ENCODE assay signal across 9 cellular contexts in genomic region chr4:186204103-186204559, GRCh38. TPM values are rescaled to one million over a fixed set of nuclear protein-coding genes. Genes with fewer than 3 reads are reported as not detected.
DNase-seq lines count a peak whose midpoint lies in the region; ATAC-seq, FAIRE-seq and TF ChIP-seq lines count a peak whose summit lies in the region.
"Had no signal": no experiment of that assay in that cellular context is flagged by ENCODE, and none has a peak within 500 bp of the region (broad histone marks: within the 10 kb centered on the region; RNA-seq: fewer than 3 reads in every experiment).

No MANE protein-coding gene starts in this region.

- no peak overlapping the region for H3K4me2 ChIP-seq in HepG2 (ENCODE audit: low read depth, low read length)

- 96% methylated on average over 45 of the region's 45 CpGs for WGBS in HepG2 (ENCODE audit: low lambda C conversion rate)

- H3K36me3 ChIP-seq in BJ (ENCODE audit: control insufficient read depth, insufficient read depth, low read length) (no peaks in the 10 kb centered on the region), HepG2 (replicated peaks in 1 of 2; ENCODE audit: control insufficient read depth in 1 of 2, insufficient read depth in 2 of 2, low read length in 2 of 2) (no peaks in the 10 kb centered on the region)

- intact Hi-C loops in HepG2 (cut with micrococcal nuclease; ENCODE audit: unreplicated experiment), result loop anchor here (5.0 kb wide), 1 partner anchor 137 kb away; the partner anchor contains the start of gene TLR3

- H3K27ac ChIP-seq in VCaP (peak overlapping the region; percentile 85), HepG2 (ENCODE audit: extremely low read length, insufficient read depth, low read length) (no peak overlapping the region)

- TF ChIP-seq CTCF in BJ (IDR thresholded peaks at IDR 0.05; ENCODE audit: insufficient read depth, low read depth, low read length) (no peak), HFF-Myc (IDR thresholded peaks at IDR 0.05; ENCODE audit: low read depth, low read length, missing control alignments) (no peak), VCaP (conservative IDR thresholded peaks at IDR 0.05) (no peak), HepG2 (CRISPR knock-in tag; IDR thresholded peaks at IDR 0.05) (no peak)

- no TSS peak for BruUV-seq in HepG2 (replicated peaks; lab: Mats Ljungman, UMichigan)

- no peak overlapping the region for H3K9ac ChIP-seq in HepG2 (ENCODE audit: insufficient read depth, low read depth, low read length)

- H2AFZ ChIP-seq in HepG2 (ENCODE audit: low read length), result no peak overlapping the region

- in situ Hi-C loops in HepG2 (cut with HindIII; ENCODE audit: extremely low pct_ligation_motif_present, low pct_unique_long_range_greater_than_20kb), result no loop called here

- H3K4me1 ChIP-seq in HepG2 (ENCODE audit: insufficient read depth, low read length), result 0 out of 2 replicates have a peak, but pooled peaks cover 5% of the 10 kb centered on the region

- H3K4me3 ChIP-seq in BJ (ENCODE audit: low read depth, low read length) (peak overlapping the region; percentile 22; the same call in 1 of the 2 replicates), HFF-Myc (replicated peaks; ENCODE audit: low read depth, low read length) (peak overlapping the region; percentile 41), HepG2 (replicated peaks in 1 of 3; ENCODE audit: insufficient read depth in 1 of 3, low read depth in 2 of 3, low read length in 3 of 3) (no peak overlapping the region)

- no peak for FAIRE-seq in HepG2 (lab: Jason Lieb, UNC)
- FAIRE-seq: GM18507 had no signal

- TF ChIP-seq RAD21 in HepG2 (CRISPR knock-in tag; IDR thresholded peaks at IDR 0.05), result no peak

- H3K27me3 ChIP-seq in BJ (ENCODE audit: control insufficient read depth, insufficient read depth, low read length), result no peaks in the 10 kb centered on the region
- H3K27me3 ChIP-seq in HepG2 (ENCODE audit: control insufficient read depth in 1 of 2, insufficient read depth in 2 of 2, low read length in 2 of 2), result no peaks in the 10 kb centered on the region

- no peak for DNase-seq in BJ (ENCODE audit: low read depth)
- DNase-seq in HFF-Myc (ENCODE audit: extremely low read depth, low read depth), result no peak
- DNase-seq in HepG2 (ENCODE audit: low spot score), result no peak
- DNase-seq in COR-L47 (lab: John Stamatoyannopoulos, UW), result no peak

- POLR2A ChIA-PET in BJ (lab: Charles Lee), result interaction anchor here (0.7 kb wide), 1 partner anchor 473 kb away, joined by 7 read pairs; no protein-coding TSS in a partner anchor
- POLR2A ChIA-PET in HepG2 (lab: Yijun Ruan, JAX), result interaction anchor here (1.1 kb wide), 1 partner anchor 61 kb away, joined by 3 read pairs; no protein-coding TSS in a partner anchor

- H4K20me1 ChIP-seq in HepG2 (ENCODE audit: insufficient read depth, low read length), result no peaks in the 10 kb centered on the region

- TF ChIP-seq POLR2A in HepG2 (IDR thresholded peaks at IDR 0.05; ENCODE audit: insufficient read depth in 1 of 2, low read depth in 2 of 2, low read length in 2 of 2), result no peak

- TF ChIP-seq EP300 in HepG2 (IDR thresholded peaks at IDR 0.05; ENCODE audit: low read depth in 2 of 2, low read length in 2 of 2), result no peak
- no peak for TF ChIP-seq EP300 in HepG2 (CRISPR knock-in tag; IDR thresholded peaks at IDR 0.05; ENCODE audit: borderline replicate concordance)

- ATAC-seq in HepG2, result no peak
- ATAC-seq in GM21737 (IDR thresholded peaks at IDR 0.05; ENCODE audit: unreplicated experiment), result no peak
- ATAC-seq in GM21367 (IDR thresholded peaks at IDR 0.05; ENCODE audit: unreplicated experiment), result no peak
- ATAC-seq in GM19455 (IDR thresholded peaks at IDR 0.05; ENCODE audit: unreplicated experiment), result no peak

- CTCF ChIA-PET in BJ (lab: Yijun Ruan, JAX) (no interaction called here), HepG2 (lab: Yijun Ruan, JAX; ENCODE audit: low intra/inter-chr PET ratio, low total read pairs) (no interaction called here)

- no peaks in the 10 kb centered on the region for H3K79me2 ChIP-seq in HepG2 (ENCODE audit: insufficient read depth, low read length)

- peaks cover 5% of the 10 kb centered on the region; the same call in 1 of the 2 replicates for H3K9me3 ChIP-seq in HepG2 (ENCODE audit: low read length)

TF ChIP-seq in HepG2, 621 proteins besides CTCF, POLR2A, EP300 and RAD21:
- TF ChIP-seq, protein P1, sequence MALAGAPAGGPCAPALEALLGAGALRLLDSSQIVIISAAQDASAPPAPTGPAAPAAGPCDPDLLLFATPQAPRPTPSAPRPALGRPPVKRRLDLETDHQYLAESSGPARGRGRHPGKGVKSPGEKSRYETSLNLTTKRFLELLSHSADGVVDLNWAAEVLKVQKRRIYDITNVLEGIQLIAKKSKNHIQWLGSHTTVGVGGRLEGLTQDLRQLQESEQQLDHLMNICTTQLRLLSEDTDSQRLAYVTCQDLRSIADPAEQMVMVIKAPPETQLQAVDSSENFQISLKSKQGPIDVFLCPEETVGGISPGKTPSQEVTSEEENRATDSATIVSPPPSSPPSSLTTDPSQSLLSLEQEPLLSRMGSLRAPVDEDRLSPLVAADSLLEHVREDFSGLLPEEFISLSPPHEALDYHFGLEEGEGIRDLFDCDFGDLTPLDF (CRISPR knock-in tag; IDR thresholded peaks at IDR 0.05), result no peak
- TF ChIP-seq HNRNPLL (IDR thresholded peaks at IDR 0.05; ENCODE audit: low read depth, low read length, poor library complexity, severe bottlenecking), result peak; percentile 58

RNA-seq across cellular contexts. Expression of gene CYP4V2, which starts 12.8 kb away (rescaled TPM):
- polyA plus RNA-seq in BJ (2011; rRNA removed) (4.2 and 6.3 TPM in 2 replicates), HepG2 (2011; rRNA removed) (4.7 and 6.2 TPM in 2 replicates)
- 1.8 and 3.5 TPM in 2 replicates for polyA minus RNA-seq in BJ (2011; rRNA and poly(A)+ RNA removed)
- total RNA-seq in HepG2 (2016; rRNA removed; fragmentation: Illumina TruSeq; extraction: Trizol), result 2.1 and 7.2 TPM in 2 replicates
- total RNA-seq in HepG2 (2016; cell fraction: cytosol; rRNA removed; fragmentation: Illumina TruSeq; extraction: Trizol; ENCODE audit: low read depth), result 1.5 and 2.2 TPM in 2 replicates
- 3.0 and 6.9 TPM in 2 replicates for total RNA-seq in HepG2 (2016; cell fraction: insoluble cytoplasmic fraction; rRNA removed; fragmentation: Illumina TruSeq; extraction: Trizol)
- total RNA-seq in HepG2 (2016; cell fraction: membrane; rRNA removed; fragmentation: Illumina TruSeq; extraction: Trizol), result 2.9 and 3.1 TPM in 2 replicates
- 14.3 and 14.6 TPM in 2 replicates for total RNA-seq in HepG2 (2016; cell fraction: nucleus; rRNA removed; fragmentation: Illumina TruSeq; extraction: Trizol)
- 2.1 and 3.2 TPM in 2 replicates for polyA plus RNA-seq in HepG2 (2011; cell fraction: cytosol; rRNA removed)
- polyA plus RNA-seq in HepG2 (2011; cell fraction: nucleus; rRNA removed), result 16.5 and 24.0 TPM in 2 replicates
- 6.6 and 6.7 TPM in 2 replicates for polyA plus RNA-seq in HepG2 (2012)
- 1.9 and 2.1 TPM in 2 replicates for polyA plus RNA-seq in HepG2 (2016; cell fraction: cytosol; fragmentation: Illumina TruSeq; extraction: Trizol; ENCODE audit: low read depth)
- polyA plus RNA-seq in HepG2 (2016; cell fraction: insoluble cytoplasmic fraction; fragmentation: Illumina TruSeq; extraction: Trizol; ENCODE audit: low read depth), result 2.6 and 2.9 TPM in 2 replicates
- polyA plus RNA-seq in HepG2 (2016; cell fraction: membrane; fragmentation: Illumina TruSeq; extraction: Trizol; ENCODE audit: low read depth), result 2.3 and 2.6 TPM in 2 replicates
- polyA plus RNA-seq in HepG2 (2016; cell fraction: nucleus; fragmentation: Illumina TruSeq; extraction: Trizol; ENCODE audit: insufficient read depth, low read depth), result 40.3 and 41.1 TPM in 2 replicates
- 0.82 and 1.7 TPM in 2 replicates for polyA minus RNA-seq in HepG2 (2011; rRNA and poly(A)+ RNA removed; ENCODE audit: low replicate concordance)
- polyA minus RNA-seq in HepG2 (2011; cell fraction: cytosol; rRNA and poly(A)+ RNA removed), result 1.6 and 2.0 TPM in 2 replicates
- polyA minus RNA-seq in HepG2 (2011; cell fraction: nucleus; rRNA and poly(A)+ RNA removed), result 9.9 and 14.3 TPM in 2 replicates

RNA-seq across cellular contexts. Expression of gene KLKB1, which starts 23.2 kb away (rescaled TPM):
- polyA plus RNA-seq in BJ (2011; rRNA removed), result not detected in 2 replicates
- polyA minus RNA-seq in BJ (2011; rRNA and poly(A)+ RNA removed), result not detected in 2 replicates
- 0.49 and 0.59 TPM in 2 replicates for total RNA-seq in HepG2 (2016; rRNA removed; fragmentation: Illumina TruSeq; extraction: Trizol)
- not detected in 2 replicates for total RNA-seq in HepG2 (2016; cell fraction: cytosol; rRNA removed; fragmentation: Illumina TruSeq; extraction: Trizol; ENCODE audit: low read depth)
- total RNA-seq in HepG2 (2016; cell fraction: insoluble cytoplasmic fraction; rRNA removed; fragmentation: Illumina TruSeq; extraction: Trizol), result 0.32 TPM in 1 of 2 replicates, not detected in the other
- 0.19 and 0.21 TPM in 2 replicates for total RNA-seq in HepG2 (2016; cell fraction: membrane; rRNA removed; fragmentation: Illumina TruSeq; extraction: Trizol)
- 0.28 and 1.6 TPM in 2 replicates for total RNA-seq in HepG2 (2016; cell fraction: nucleus; rRNA removed; fragmentation: Illumina TruSeq; extraction: Trizol)
- 0.26 and 0.67 TPM in 2 replicates for polyA plus RNA-seq in HepG2 (2011; rRNA removed)
- 0.17 and 0.38 TPM in 2 replicates for polyA plus RNA-seq in HepG2 (2011; cell fraction: cytosol; rRNA removed)
- 0.35 and 0.50 TPM in 2 replicates for polyA plus RNA-seq in HepG2 (2011; cell fraction: nucleus; rRNA removed)
- polyA plus RNA-seq in HepG2 (2012), result 1.7 and 2.7 TPM in 2 replicates
- polyA plus RNA-seq in HepG2 (2016; cell fraction: cytosol; fragmentation: Illumina TruSeq; extraction: Trizol; ENCODE audit: low read depth), result 0.08 TPM in 1 of 2 replicates, not detected in the other
- 0.22 and 0.24 TPM in 2 replicates for polyA plus RNA-seq in HepG2 (2016; cell fraction: insoluble cytoplasmic fraction; fragmentation: Illumina TruSeq; extraction: Trizol; ENCODE audit: low read depth)
- 0.14 and 0.16 TPM in 2 replicates for polyA plus RNA-seq in HepG2 (2016; cell fraction: membrane; fragmentation: Illumina TruSeq; extraction: Trizol; ENCODE audit: low read depth)
- 1.4 and 1.5 TPM in 2 replicates for polyA plus RNA-seq in HepG2 (2016; cell fraction: nucleus; fragmentation: Illumina TruSeq; extraction: Trizol; ENCODE audit: insufficient read depth, low read depth)
- polyA minus RNA-seq in HepG2 (2011; rRNA and poly(A)+ RNA removed; ENCODE audit: low replicate concordance), result 0.56 TPM in 1 of 2 replicates, not detected in the other
- 0.69 TPM in 1 of 2 replicates, not detected in the other for polyA minus RNA-seq in HepG2 (2011; cell fraction: cytosol; rRNA and poly(A)+ RNA removed)
- polyA minus RNA-seq in HepG2 (2011; cell fraction: nucleus; rRNA and poly(A)+ RNA removed), result 0.25 TPM in 1 of 2 replicates, not detected in the other

Comparison
In these comparisons a context has a peak if more than half of its experiments do, and no peak if none do; other contexts are left out.
1. H3K4me3 ChIP-seq: peak in BJ (single experiment) and HFF-Myc (single experiment); none in HepG2 (0 of 3).